Comparison of ENCODE assay signal across 8 cellular contexts in the genomic region with DNA sequence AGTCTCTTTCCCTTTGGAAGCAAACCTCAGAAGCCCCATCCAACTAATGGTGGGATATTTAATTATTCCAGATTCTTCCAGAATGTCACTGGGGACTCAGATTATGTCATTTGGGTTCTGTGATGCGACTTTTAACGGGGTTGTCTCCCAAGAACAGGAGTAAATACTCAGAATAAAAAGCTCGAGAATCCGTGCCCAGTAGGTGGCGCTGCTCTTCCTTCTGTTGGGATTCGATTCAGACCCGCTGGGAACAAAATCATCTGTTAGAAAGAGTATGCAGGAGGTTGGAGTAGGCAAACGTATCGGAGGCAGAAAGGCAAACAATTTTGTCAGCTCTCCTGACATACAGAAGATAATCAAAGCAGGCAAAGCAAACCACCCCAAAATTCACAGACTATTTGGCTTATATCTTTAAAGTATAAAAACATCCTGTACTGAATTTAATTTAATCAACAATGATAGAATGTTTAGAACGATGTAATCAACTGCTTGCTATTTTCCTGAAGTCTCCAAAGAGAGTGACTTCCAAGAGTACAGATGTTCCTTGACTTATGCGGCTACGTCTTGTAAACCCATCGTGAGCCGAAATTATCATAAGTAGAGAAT.
DNase-seq lines count a peak whose midpoint lies in the region; ATAC-seq and TF ChIP-seq lines count a peak whose summit lies in the region.

No MANE protein-coding gene starts in this region.

- no peaks in the 10 kb centered on the region for H3K9me3 Mint-ChIP-seq in activated naive CD8-positive, alpha-beta T cell treated with anti-CD3 and anti-CD28 coated beads for 36 hours
- H3K9me3 Mint-ChIP-seq in progenitor cell of endocrine pancreas (ENCODE audit: low read depth), result no peaks in the 10 kb centered on the region

- H3K9ac ChIP-seq in SK-N-MC (ENCODE audit: insufficient read length), result no peak overlapping the region

- H3K27me3 ChIP-seq in cardiac muscle cell, result no peaks in the 10 kb centered on the region
- H3K27me3 ChIP-seq in vagina, result no peaks in the 10 kb centered on the region

- ATAC-seq in GM19463 (IDR thresholded peaks at IDR 0.05; ENCODE audit: unreplicated experiment), result peak; percentile 48

- H3K4me3 ChIP-seq in AG10803 (ENCODE audit: low read length), result no peak overlapping the region
- 0 out of 2 replicates have a peak overlapping the region, but pooled peaks have one; percentile 14 for H3K4me3 ChIP-seq in SK-N-MC
- no peak overlapping the region for H3K4me3 ChIP-seq in cardiac muscle cell
- no peak overlapping the region for H3K4me3 ChIP-seq in vagina

- no peak overlapping the region for H3K27ac Mint-ChIP-seq in activated naive CD8-positive, alpha-beta T cell treated with anti-CD3 and anti-CD28 coated beads for 36 hours
- peak overlapping the region; percentile 89 for H3K27ac Mint-ChIP-seq in progenitor cell of endocrine pancreas

- DNase-seq in AG10803 (ENCODE audit: low read depth) (peak; percentile 85), NCI-H1092 treated with DMSO at 0.1 percent for 48 hours (lab: John Stamatoyannopoulos, UW) (peak; percentile 90), SK-N-MC (ENCODE audit: low read depth, low spot score) (peak; percentile 66), cardiac muscle cell (ENCODE audit: low read depth in 1 of 2, low spot score in 1 of 2) (peak; percentile 90), progenitor cell of endocrine pancreas (ENCODE audit: low spot score, unreplicated experiment) (peak; percentile 70), vagina (ENCODE audit: extremely low spot score in 2 of 2) (no peak)
- DNase-seq in activated naive CD8-positive, alpha-beta T cell treated with anti-CD3 and anti-CD28 coated beads for 36 hours, result peak; percentile 61

- H3K4me1 ChIP-seq in cardiac muscle cell (ENCODE audit: low read depth) (peaks cover 17% of the 10 kb centered on the region), vagina (peaks cover 22% of the 10 kb centered on the region)

- H3K36me3 ChIP-seq in SK-N-MC (ENCODE audit: insufficient read depth, low read length) (no peaks in the 10 kb centered on the region), cardiac muscle cell (no peaks in the 10 kb centered on the region), vagina (no peaks in the 10 kb centered on the region)

- intact Hi-C loops in vagina (cut with DNase I), result loop anchor here (2.0 to 10.0 kb wide), 2 partner anchors 49 to 409 kb away; no protein-coding TSS in a partner anchor

- H3K4me1 Mint-ChIP-seq in activated naive CD8-positive, alpha-beta T cell treated with anti-CD3 and anti-CD28 coated beads for 36 hours, result peaks cover 1% of the 10 kb centered on the region
- H3K4me1 Mint-ChIP-seq in progenitor cell of endocrine pancreas (ENCODE audit: low read depth), result peaks cover 67% of the 10 kb centered on the region

- peaks cover 46% of the 10 kb centered on the region for H3K27me3 Mint-ChIP-seq in activated naive CD8-positive, alpha-beta T cell treated with anti-CD3 and anti-CD28 coated beads for 36 hours
- H3K27me3 Mint-ChIP-seq in progenitor cell of endocrine pancreas, result no peaks in the 10 kb centered on the region

- H3K36me3 Mint-ChIP-seq in activated naive CD8-positive, alpha-beta T cell treated with anti-CD3 and anti-CD28 coated beads for 36 hours, result no peaks in the 10 kb centered on the region
- H3K36me3 Mint-ChIP-seq in progenitor cell of endocrine pancreas (ENCODE audit: insufficient read depth), result no peaks in the 10 kb centered on the region

- no peaks in the 10 kb centered on the region for H3K9me3 ChIP-seq in SK-N-MC (ENCODE audit: low read depth, low read length)
- H3K9me3 ChIP-seq in cardiac muscle cell (ENCODE audit: low read depth), result no peaks in the 10 kb centered on the region
- H3K9me3 ChIP-seq in vagina, result no peaks in the 10 kb centered on the region

- TF ChIP-seq CTCF in AG10803 (conservative IDR thresholded peaks at IDR 0.05; ENCODE audit: low read length) (peak; percentile 88), cardiac muscle cell (IDR thresholded peaks at IDR 0.05; ENCODE audit: low read depth, low read length) (peak; percentile 78), progenitor cell of endocrine pancreas (IDR thresholded peaks at IDR 0.05; ENCODE audit: unreplicated experiment) (peak; percentile 96), vagina (IDR thresholded peaks at IDR 0.05) (peak; percentile 74 to 86 (median 86))

- TF ChIP-seq POLR2A in vagina (IDR thresholded peaks at IDR 0.05), result no peak

- no peak overlapping the region for H3K4me3 Mint-ChIP-seq in activated naive CD8-positive, alpha-beta T cell treated with anti-CD3 and anti-CD28 coated beads for 36 hours
- H3K4me3 Mint-ChIP-seq in progenitor cell of endocrine pancreas (ENCODE audit: low read depth), result peak overlapping the region; percentile 1

- no peak overlapping the region for H3K27ac ChIP-seq in SK-N-MC
- H3K27ac ChIP-seq in cardiac muscle cell, result no peak overlapping the region
- peak overlapping the region; percentile 26 for H3K27ac ChIP-seq in vagina

Comparison
In these comparisons a context has a peak if more than half of its experiments do, and no peak if none do; other contexts are left out.
1. DNase-seq: peak in AG10803 (single experiment), NCI-H1092 treated with DMSO at 0.1 percent for 48 hours (single experiment), SK-N-MC (single experiment), activated naive CD8-positive, alpha-beta T cell treated with anti-CD3 and anti-CD28 coated beads for 36 hours (single experiment), cardiac muscle cell (2 of 2) and progenitor cell of endocrine pancreas (single experiment); none in vagina (0 of 2).
2. Peak in every context shown above with its lines, with median percentiles within 50 percentile points of each other: CTCF ChIP-seq.